ENCODE assay signal across 24 cellular contexts in genomic region chr3:31829826-31830426, GRCh38.
"Had no signal": no experiment of that assay in that cellular context is flagged by ENCODE, and none has a peak within 500 bp of the region (broad histone marks: within the 10 kb centered on the region; RNA-seq: fewer than 3 reads in every experiment).

No MANE protein-coding gene starts in this region.

- H3K4me1 Mint-ChIP-seq: immature natural killer cell; natural killer cell; neural progenitor cell; stimulated activated naive CD8-positive, alpha-beta T cell treated with anti-CD3 and anti-CD28 coated beads, Interleukin-15, amount 100 ng/mL, for 72 hours had no signal

- H3K4me3 ChIP-seq: esophagus squamous epithelium, gastroesophageal sphincter, mucosa of descending colon, neural progenitor cell, ovary, smooth muscle cell, testis, tibial nerve had no signal

- H3K27ac ChIP-seq: epithelial cell of prostate, esophagus squamous epithelium, gastroesophageal sphincter, neural progenitor cell, ovary, testis, tibial nerve had no signal

- H3K27me3 ChIP-seq: esophagus squamous epithelium, gastroesophageal sphincter, neural progenitor cell, ovary, testis, tibial nerve had no signal

- H2AFZ ChIP-seq: neural progenitor cell had no signal

- H3K36me3 ChIP-seq: gastroesophageal sphincter, neural progenitor cell, ovary, tibial nerve had no signal

- DNase-seq: central memory CD4-positive, alpha-beta T cell; cortex of kidney; effector memory CD8-positive, alpha-beta T cell; esophagus squamous epithelium; foreskin fibroblast; glutamatergic neuron; immature natural killer cell; kidney; left cardiac atrium; mucosa of descending colon; natural killer cell; nucleus accumbens; ovary; right cardiac atrium; stimulated activated CD4-positive, alpha-beta T cell treated with anti-CD3 and anti-CD28 coated beads, Interleukin-2, amount 100 ng/mL, for 48 hours; stimulated activated CD8-positive, alpha-beta memory T cell treated with anti-CD3 and anti-CD28 coated beads, Interleukin-4, amount 100 ng/mL, for 48 hours; stimulated activated naive B cell treated with anti-CD40 and anti-IgM and Interleukin-4, amounts not matched to agents 10 μg/mL and 1 μg/mL and 100 μg/mL, for 72 hours; stimulated activated naive CD8-positive, alpha-beta T cell treated with anti-CD3 and anti-CD28 coated beads, Interleukin-15, amount 100 ng/mL, for 72 hours; testis had no signal

- H3K4me3 Mint-ChIP-seq: effector memory CD8-positive, alpha-beta T cell; immature natural killer cell; natural killer cell; neural progenitor cell; stimulated activated naive B cell treated with anti-CD40 and anti-IgM and Interleukin-4, amounts not matched to agents 10 μg/mL and 1 μg/mL and 100 μg/mL, for 72 hours; stimulated activated naive CD8-positive, alpha-beta T cell treated with anti-CD3 and anti-CD28 coated beads, Interleukin-15, amount 100 ng/mL, for 72 hours had no signal

- H3K9me3 Mint-ChIP-seq: effector memory CD8-positive, alpha-beta T cell; immature natural killer cell; natural killer cell; neural progenitor cell; stimulated activated naive B cell treated with anti-CD40 and anti-IgM and Interleukin-4, amounts not matched to agents 10 μg/mL and 1 μg/mL and 100 μg/mL, for 72 hours; stimulated activated naive CD8-positive, alpha-beta T cell treated with anti-CD3 and anti-CD28 coated beads, Interleukin-15, amount 100 ng/mL, for 72 hours had no signal

- H3K36me3 Mint-ChIP-seq: immature natural killer cell, natural killer cell, neural progenitor cell had no signal

- ATAC-seq: effector memory CD8-positive, alpha-beta T cell; gastroesophageal sphincter; left cardiac atrium; mucosa of descending colon; natural killer cell; right cardiac atrium; stimulated activated naive B cell treated with anti-CD40 and anti-IgM and Interleukin-4, amounts not matched to agents 10 μg/mL and 1 μg/mL and 100 μg/mL, for 72 hours; stimulated activated naive CD8-positive, alpha-beta T cell treated with anti-CD3 and anti-CD28 coated beads, Interleukin-15, amount 100 ng/mL, for 72 hours had no signal

- H3K4me2 ChIP-seq: neural progenitor cell, smooth muscle cell had no signal

- H3K27me3 Mint-ChIP-seq: stimulated activated naive B cell treated with anti-CD40 and anti-IgM and Interleukin-4, amounts not matched to agents 10 μg/mL and 1 μg/mL and 100 μg/mL, for 72 hours had no signal

- H3K27ac Mint-ChIP-seq: effector memory CD8-positive, alpha-beta T cell; immature natural killer cell; natural killer cell; neural progenitor cell; stimulated activated naive B cell treated with anti-CD40 and anti-IgM and Interleukin-4, amounts not matched to agents 10 μg/mL and 1 μg/mL and 100 μg/mL, for 72 hours; stimulated activated naive CD8-positive, alpha-beta T cell treated with anti-CD3 and anti-CD28 coated beads, Interleukin-15, amount 100 ng/mL, for 72 hours had no signal

- H3K4me1 ChIP-seq: esophagus squamous epithelium, gastroesophageal sphincter, neural progenitor cell, testis had no signal
